Comparison of ENCODE assay signal across 1 cellular context in genomic region chr4:114287079-114287696, GRCh38.
A peak's percentile ranks its signal among the peaks of the same experiment; 100 is the strongest.
TF ChIP-seq lines count a peak whose summit lies in the region.

No MANE protein-coding gene starts in this region.

TF ChIP-seq in HepG2, 621 proteins besides CTCF, POLR2A, EP300 and RAD21 (continued from another document and continues in another):
- TF ChIP-seq BORCS8-MEF2B (CRISPR knock-in tag; IDR thresholded peaks at IDR 0.05) (peak; percentile 67; the same call in 1 of the 2 replicates), RBFOX2 (IDR thresholded peaks at IDR 0.05; ENCODE audit: low read depth, low read length) (no peak), HOXD1 (CRISPR knock-in tag; IDR thresholded peaks at IDR 0.05) (no peak), ONECUT2 (CRISPR knock-in tag; IDR thresholded peaks at IDR 0.05) (no peak), ZNF615 (CRISPR knock-in tag; IDR thresholded peaks at IDR 0.05; ENCODE audit: borderline replicate concordance) (no peak), HNF4A (CRISPR knock-in tag; IDR thresholded peaks at IDR 0.05) (peak; percentile 87), ZNF576 (CRISPR knock-in tag; IDR thresholded peaks at IDR 0.05) (no peak), ZNF850 (CRISPR knock-in tag; conservative IDR thresholded peaks at IDR 0.05) (no peak), ZSCAN29 (CRISPR knock-in tag; conservative IDR thresholded peaks at IDR 0.05) (no peak), AHR (CRISPR knock-in tag; IDR thresholded peaks at IDR 0.05) (no peak), ASH2L (IDR thresholded peaks at IDR 0.05; ENCODE audit: insufficient read length, low read depth, low read length) (peak; percentile 37), RAD51 (IDR thresholded peaks at IDR 0.05; ENCODE audit: borderline replicate concordance) (no peak), MAZ (IDR thresholded peaks at IDR 0.05; ENCODE audit: borderline replicate concordance, low read depth, low read length) (no peak), MAZ (CRISPR knock-in tag; IDR thresholded peaks at IDR 0.05; ENCODE audit: low read depth) (no peak), TEAD3 (CRISPR knock-in tag; optimal IDR thresholded peaks at IDR 0.05; ENCODE audit: borderline replicate concordance) (peak; percentile 22), MIER2 (CRISPR knock-in tag; IDR thresholded peaks at IDR 0.05) (0 out of 2 replicates have a peak, but pooled peaks have one; percentile 67), MAX (IDR thresholded peaks at IDR 0.05) (0 out of 2 replicates have a peak, but pooled peaks have one; percentile 31), MZF1 (CRISPR knock-in tag; IDR thresholded peaks at IDR 0.05; ENCODE audit: borderline replicate concordance) (no peak), NFIC (IDR thresholded peaks at IDR 0.05; ENCODE audit: low read length) (no peak), ZC3H4 (CRISPR knock-in tag; IDR thresholded peaks at IDR 0.05; ENCODE audit: borderline replicate concordance) (no peak), LBX2 (CRISPR knock-in tag; IDR thresholded peaks at IDR 0.05; ENCODE audit: borderline replicate concordance) (no peak), ZFP91 (CRISPR knock-in tag; IDR thresholded peaks at IDR 0.05; ENCODE audit: borderline replicate concordance) (peak; percentile 24; the same call in 1 of the 2 replicates), ZNF614 (CRISPR knock-in tag; IDR thresholded peaks at IDR 0.05; ENCODE audit: borderline replicate concordance) (no peak), MEF2D (CRISPR knock-in tag; IDR thresholded peaks at IDR 0.05) (0 out of 2 replicates have a peak, but pooled peaks have one; percentile 17), CSRNP2 (CRISPR knock-in tag; conservative IDR thresholded peaks at IDR 0.05; ENCODE audit: low read depth) (no peak), MBNL3 (CRISPR knock-in tag; conservative IDR thresholded peaks at IDR 0.05) (no peak), ZNF292 (CRISPR knock-in tag; IDR thresholded peaks at IDR 0.05; ENCODE audit: borderline replicate concordance, low read depth) (peak; percentile 81; the same call in 1 of the 2 replicates), FOXO4 (CRISPR knock-in tag; conservative IDR thresholded peaks at IDR 0.05) (no peak), MED13 (CRISPR knock-in tag; IDR thresholded peaks at IDR 0.05) (no peak), ETV5 (CRISPR knock-in tag; IDR thresholded peaks at IDR 0.05; ENCODE audit: borderline replicate concordance) (peak; percentile 46; the same call in 1 of the 2 replicates), ZNF503 (CRISPR knock-in tag; IDR thresholded peaks at IDR 0.05) (no peak), REXO4 (CRISPR knock-in tag; IDR thresholded peaks at IDR 0.05; ENCODE audit: borderline replicate concordance) (no peak), ZNF333 (CRISPR knock-in tag; IDR thresholded peaks at IDR 0.05; ENCODE audit: borderline replicate concordance) (no peak), ZNF687 (CRISPR knock-in tag; IDR thresholded peaks at IDR 0.05) (peak; percentile 22; the same call in 1 of the 2 replicates), TBL1XR1 (IDR thresholded peaks at IDR 0.05; ENCODE audit: borderline replicate concordance, low read length, partially characterized antibody) (no peak), ZNF740 (CRISPR knock-in tag; IDR thresholded peaks at IDR 0.05) (no peak), ZSCAN9 (CRISPR knock-in tag; IDR thresholded peaks at IDR 0.05; ENCODE audit: borderline replicate concordance) (peak; percentile 48; the same call in 1 of the 2 replicates), SRY (CRISPR knock-in tag; IDR thresholded peaks at IDR 0.05) (no peak), TBX2 (CRISPR knock-in tag; IDR thresholded peaks at IDR 0.05; ENCODE audit: borderline replicate concordance) (peak; percentile 49; the same call in 1 of the 2 replicates), GRHL1 (CRISPR knock-in tag; conservative IDR thresholded peaks at IDR 0.05) (no peak), ZNF431 (CRISPR knock-in tag; IDR thresholded peaks at IDR 0.05; ENCODE audit: borderline replicate concordance, low read depth) (no peak; the same call in 1 of the 2 replicates), NCOA1 (CRISPR knock-in tag; IDR thresholded peaks at IDR 0.05) (no peak), FOXP4 (CRISPR knock-in tag; IDR thresholded peaks at IDR 0.05) (peak; percentile 88), ZFP41 (CRISPR knock-in tag; IDR thresholded peaks at IDR 0.05; ENCODE audit: borderline replicate concordance) (no peak), ZNF468 (CRISPR knock-in tag; IDR thresholded peaks at IDR 0.05) (no peak), TAF1 (CRISPR knock-in tag; IDR thresholded peaks at IDR 0.05) (no peak), RFXANK (CRISPR knock-in tag; IDR thresholded peaks at IDR 0.05) (no peak), PITX1 (CRISPR knock-in tag; IDR thresholded peaks at IDR 0.05) (peak; percentile 42), ZFP90 (CRISPR knock-in tag; IDR thresholded peaks at IDR 0.05; ENCODE audit: borderline replicate concordance) (no peak), ZNF567 (CRISPR knock-in tag; IDR thresholded peaks at IDR 0.05; ENCODE audit: borderline replicate concordance) (no peak)
